ENCODE assay signal across 16 cellular contexts in the genomic region with DNA sequence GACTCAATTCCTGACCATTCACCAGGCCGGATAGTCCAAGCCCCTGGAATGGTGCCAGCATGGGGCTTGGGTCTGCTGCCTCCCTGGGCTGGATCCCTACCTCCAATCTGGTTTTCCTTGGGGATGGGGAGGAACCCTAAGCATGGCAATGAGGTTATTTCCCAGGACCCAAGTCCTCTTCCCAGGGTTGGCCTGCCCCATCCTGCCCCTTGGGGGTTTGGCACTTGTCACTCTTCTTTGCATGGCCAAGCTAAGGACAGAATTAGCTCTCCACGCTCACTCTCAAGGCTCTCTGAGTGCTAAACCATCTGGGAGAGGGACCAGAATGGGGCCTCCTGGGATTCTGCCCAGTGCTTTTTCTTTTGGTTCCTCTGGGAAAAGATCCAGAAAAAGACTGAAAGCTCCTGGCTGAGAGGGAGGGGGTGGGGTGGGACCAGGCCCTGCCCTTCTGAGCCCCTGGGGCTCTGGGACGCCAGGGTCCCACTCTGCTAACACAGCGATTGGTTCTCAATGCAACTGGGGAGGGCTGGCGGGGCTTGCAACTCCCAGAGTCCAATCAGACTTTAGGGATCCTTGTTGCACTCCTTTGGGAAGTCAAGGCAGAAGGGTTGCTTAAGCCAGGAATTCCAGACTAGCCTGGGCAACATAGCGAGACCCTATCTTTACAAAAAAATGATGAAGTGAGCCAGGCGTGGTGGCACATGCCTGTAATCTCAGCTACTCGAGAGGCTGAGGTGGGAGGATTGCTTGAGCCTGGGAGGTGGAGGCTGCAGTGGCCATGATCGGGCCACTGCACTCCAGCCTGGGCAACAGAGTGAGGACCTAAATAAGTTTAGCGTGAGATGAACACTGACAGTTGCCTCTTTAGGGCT. TPM values are rescaled to one million over a fixed set of nuclear protein-coding genes. Genes with fewer than 3 reads are reported as not detected.
DNase-seq lines count a peak whose midpoint lies in the region; ATAC-seq and TF ChIP-seq lines count a peak whose summit lies in the region.
"Had no signal": no experiment of that assay in that cellular context is flagged by ENCODE, and none has a peak within 500 bp of the region (broad histone marks: within the 10 kb centered on the region; RNA-seq: fewer than 3 reads in every experiment).

No MANE protein-coding gene starts in this region.

- no peak overlapping the region for H3K4me2 ChIP-seq in HCT116 (ENCODE audit: low read length)
- H3K4me2 ChIP-seq: BLaER1 had no signal

- H3K4me1 ChIP-seq in HCT116 (ENCODE audit: control insufficient read depth in 1 of 2, insufficient read depth in 2 of 2, low read length in 2 of 2), result peaks cover 0 to 14% of the 10 kb centered on the region in 2 experiments; a peak in 1 of 4 replicates
- H3K4me1 ChIP-seq in left lung, result no peaks in the 10 kb centered on the region
- H3K4me1 ChIP-seq in naive thymus-derived CD4-positive, alpha-beta T cell (ENCODE audit: control insufficient read depth in 2 of 2, insufficient read depth in 2 of 2, low read length in 2 of 2), result no peaks in the 10 kb centered on the region
- H3K4me1 ChIP-seq: colonic mucosa had no signal

- no peak for TF ChIP-seq POLR2A in HCT116 (IDR thresholded peaks at IDR 0.05; ENCODE audit: borderline replicate concordance, extremely low read depth, insufficient read depth, insufficient read length)

- intact Hi-C loops in HCT116 (cut with micrococcal nuclease) (no loop called here), left lung (cut with DNase I) (no loop called here)
- intact Hi-C loops in naive thymus-derived CD4-positive, alpha-beta T cell (cut with micrococcal nuclease), result no loop called here

- TF ChIP-seq RAD21 in HCT116 (IDR thresholded peaks at IDR 0.05; ENCODE audit: low read depth), result no peak

- H2AFZ ChIP-seq in HCT116 (ENCODE audit: low read depth, low read length, poor library complexity, severe bottlenecking), result no peak overlapping the region

- peaks cover 4 to 7% of the 10 kb centered on the region in 2 donors for H3K4me1 Mint-ChIP-seq in stimulated activated naive B cell treated with anti-CD40 and anti-IgM and Interleukin-4, amounts not matched to agents 10 μg/mL and 1 μg/mL and 100 μg/mL, for 72 hours
- no peaks in the 10 kb centered on the region for H3K4me1 Mint-ChIP-seq in naive thymus-derived CD4-positive, alpha-beta T cell

- no peaks in the 10 kb centered on the region for H4K20me1 ChIP-seq in HCT116 (ENCODE audit: insufficient read depth)
- H4K20me1 ChIP-seq: BLaER1 had no signal

- DNase-seq in HCT116 (ENCODE audit: low read depth, low spot score), result no peak
- DNase-seq in cerebellar cortex (ENCODE audit: low spot score), result peak; percentile 3
- peak in 1 of 2 donors; percentile 12 for DNase-seq in left lung
- DNase-seq in substantia nigra (lab: John Stamatoyannopoulos, UW), result peak in 27 of 49 donors; percentile 11 to 69 (median 36)
- DNase-seq in stimulated activated naive B cell treated with anti-CD40 and anti-IgM and Interleukin-4, amounts not matched to agents 10 μg/mL and 1 μg/mL and 100 μg/mL, for 72 hours, result no peak
- no peak for DNase-seq in activated CD4-positive, alpha-beta T cell treated with anti-CD3 and anti-CD28 coated beads for 1 hour
- DNase-seq in stimulated activated CD4-positive, alpha-beta T cell treated with anti-CD3 and anti-CD28 coated beads, Interleukin-1b, Interleukin-23, amount 100 ng/mL, for 48 hours, result no peak
- no peak for DNase-seq in naive thymus-derived CD4-positive, alpha-beta T cell
- DNase-seq: activated CD4-positive, CD25-positive, alpha-beta regulatory T cell; activated naive CD8-positive, alpha-beta T cell treated with anti-CD3 and anti-CD28 coated beads, Interleukin-2, amount 10 ng/mL, durations not matched to agents 7 days and 5 days; activated T-cell treated with anti-CD3 and anti-CD28 coated beads for 4 hours; colonic mucosa; DMS79; mesenchymal stem cell had no signal

- peaks cover 18 to 35% of the 10 kb centered on the region in 2 donors for H3K9me3 Mint-ChIP-seq in stimulated activated naive B cell treated with anti-CD40 and anti-IgM and Interleukin-4, amounts not matched to agents 10 μg/mL and 1 μg/mL and 100 μg/mL, for 72 hours
- H3K9me3 Mint-ChIP-seq in naive thymus-derived CD4-positive, alpha-beta T cell, result peaks cover 11 to 30% (median 21%) of the 10 kb centered on the region in 11 donors

- no peaks in the 10 kb centered on the region for H3K27me3 Mint-ChIP-seq in stimulated activated naive B cell treated with anti-CD40 and anti-IgM and Interleukin-4, amounts not matched to agents 10 μg/mL and 1 μg/mL and 100 μg/mL, for 72 hours
- no peaks in the 10 kb centered on the region for H3K27me3 Mint-ChIP-seq in naive thymus-derived CD4-positive, alpha-beta T cell
- H3K27me3 Mint-ChIP-seq: activated naive CD8-positive, alpha-beta T cell treated with anti-CD3 and anti-CD28 coated beads, Interleukin-2, amount 10 ng/mL, durations not matched to agents 7 days and 5 days had no signal

- CTCF ChIA-PET in HCT116 (lab: Charles Lee), result no interaction called here
- CTCF ChIA-PET in naive thymus-derived CD4-positive, alpha-beta T cell (lab: Charles Lee), result no interaction called here

- H3K4me3 ChIP-seq in HCT116 (replicated peaks in 1 of 2; ENCODE audit: low read depth in 1 of 2, low read length in 2 of 2) (no peak overlapping the region), left lung (no peak overlapping the region)
- no peak overlapping the region for H3K4me3 ChIP-seq in naive thymus-derived CD4-positive, alpha-beta T cell (ENCODE audit: low read length)
- H3K4me3 ChIP-seq: BLaER1, colonic mucosa had no signal

- H3K9me3 ChIP-seq in HCT116 (ENCODE audit: control insufficient read depth in 1 of 2, insufficient read depth in 1 of 2, low read depth in 1 of 2, low read length in 2 of 2) (peaks cover 0 to 10% of the 10 kb centered on the region in 2 experiments; a peak in 2 of 4 replicates), left lung (peaks cover 0 to 30% of the 10 kb centered on the region in 2 donors)
- peaks cover 0 to 32% (median 0%) of the 10 kb centered on the region in 3 experiments for H3K9me3 ChIP-seq in naive thymus-derived CD4-positive, alpha-beta T cell (ENCODE audit: control insufficient read depth in 2 of 3, low read length in 3 of 3)
- H3K9me3 ChIP-seq: colonic mucosa had no signal

- ATAC-seq in HCT116, result 0 out of 2 replicates have a peak, but pooled peaks have one; percentile 10
- peak; percentile 73 for ATAC-seq in left lung
- no peak for ATAC-seq in stimulated activated naive B cell treated with anti-CD40 and anti-IgM and Interleukin-4, amounts not matched to agents 10 μg/mL and 1 μg/mL and 100 μg/mL, for 72 hours (replicated peaks)
- no peak for ATAC-seq in naive thymus-derived CD4-positive, alpha-beta T cell

- TF ChIP-seq CTCF in HCT116 (IDR thresholded peaks at IDR 0.05 in 2 of 3, conservative IDR thresholded peaks at IDR 0.05 in 1 of 3; ENCODE audit: borderline replicate concordance in 1 of 3, insufficient read depth in 1 of 3, low read depth in 2 of 3, low read length in 2 of 3), result no peak
- TF ChIP-seq CTCF in left lung (IDR thresholded peaks at IDR 0.05), result no peak

- H3K9me2 ChIP-seq in HCT116 (ENCODE audit: insufficient read depth), result no peaks in the 10 kb centered on the region

- H3K27me3 ChIP-seq in HCT116 (ENCODE audit: insufficient read depth, low read length) (no peaks in the 10 kb centered on the region), left lung (no peaks in the 10 kb centered on the region)
- H3K27me3 ChIP-seq in naive thymus-derived CD4-positive, alpha-beta T cell (ENCODE audit: control insufficient read depth in 2 of 2, insufficient read depth in 2 of 2, low read length in 2 of 2), result no peaks in the 10 kb centered on the region
- H3K27me3 ChIP-seq: BLaER1, colonic mucosa had no signal

- H3K4me3 Mint-ChIP-seq in stimulated activated naive B cell treated with anti-CD40 and anti-IgM and Interleukin-4, amounts not matched to agents 10 μg/mL and 1 μg/mL and 100 μg/mL, for 72 hours, result no peak overlapping the region
- H3K4me3 Mint-ChIP-seq in naive thymus-derived CD4-positive, alpha-beta T cell, result no peak overlapping the region
- H3K4me3 Mint-ChIP-seq: activated naive CD8-positive, alpha-beta T cell treated with anti-CD3 and anti-CD28 coated beads, Interleukin-2, amount 10 ng/mL, durations not matched to agents 7 days and 5 days had no signal

- no peak overlapping the region for H3K9ac ChIP-seq in HCT116 (ENCODE audit: low read length)
- H3K9ac ChIP-seq: BLaER1 had no signal

- POLR2A ChIA-PET in HCT116 (lab: Charles Lee), result no interaction called here
- POLR2A ChIA-PET in naive thymus-derived CD4-positive, alpha-beta T cell (lab: Charles Lee), result no interaction called here

- RAD21 ChIA-PET in HCT116 (lab: Charles Lee; ENCODE audit: low non-redundant PET in 1 of 2, low total read pairs in 2 of 2, uncharacterized antibody in 2 of 2, unreplicated experiment in 2 of 2), result no interaction called here

- H3K36me3 Mint-ChIP-seq in stimulated activated naive B cell treated with anti-CD40 and anti-IgM and Interleukin-4, amounts not matched to agents 10 μg/mL and 1 μg/mL and 100 μg/mL, for 72 hours, result peaks cover 61 to 71% of the 10 kb centered on the region in 2 donors
- peaks cover 16 to 50% (median 45%) of the 10 kb centered on the region in 5 donors for H3K36me3 Mint-ChIP-seq in naive thymus-derived CD4-positive, alpha-beta T cell

- H3K27ac Mint-ChIP-seq in stimulated activated naive B cell treated with anti-CD40 and anti-IgM and Interleukin-4, amounts not matched to agents 10 μg/mL and 1 μg/mL and 100 μg/mL, for 72 hours, result no peak overlapping the region
- H3K27ac Mint-ChIP-seq in naive thymus-derived CD4-positive, alpha-beta T cell, result peak overlapping the region in 1 of 9 donors; percentile 12

- 0 out of 4 replicates have a peak, but pooled peaks cover 0 to 11% of the 10 kb centered on the region in 2 experiments for H3K36me3 ChIP-seq in HCT116 (ENCODE audit: control insufficient read depth in 1 of 2, insufficient read depth in 2 of 2, low read length in 2 of 2)
- H3K36me3 ChIP-seq in left lung, result peaks cover 0 to 27% of the 10 kb centered on the region in 2 donors
- peaks cover 0 to 33% (median under 1%) of the 10 kb centered on the region in 3 experiments for H3K36me3 ChIP-seq in naive thymus-derived CD4-positive, alpha-beta T cell (ENCODE audit: control insufficient read depth in 2 of 3, insufficient read depth in 3 of 3, low read length in 3 of 3)
- H3K36me3 ChIP-seq: colonic mucosa had no signal

- BruUV-seq in HCT116 (replicated peaks; lab: Mats Ljungman, UMichigan), result no TSS peak

- H3K27ac ChIP-seq in HCT116 (ENCODE audit: low read depth, low read length), result no peak overlapping the region
- no peak overlapping the region for H3K27ac ChIP-seq in left lung
- H3K27ac ChIP-seq in substantia nigra (ENCODE audit: low read depth, low read length, poor library complexity, severe bottlenecking), result no peak overlapping the region
- no peak overlapping the region for H3K27ac ChIP-seq in naive thymus-derived CD4-positive, alpha-beta T cell (ENCODE audit: low read depth, low read length)
- H3K27ac ChIP-seq: BLaER1, colonic mucosa had no signal

- H3K79me2 ChIP-seq in HCT116 (ENCODE audit: insufficient read depth, low read length), result no peaks in the 10 kb centered on the region

RNA-seq across cellular contexts. Expression of a gene that starts 52.7 kb away (rescaled TPM):
- 87.0 TPM for total RNA-seq in HCT116 (2021; ENCODE audit: unreplicated experiment)
- 91.6 and 92.2 TPM in 2 replicates for polyA plus RNA-seq in HCT116 (2012)
- 100 to 1,000 TPM in 1 of 2 donors, 10 to 100 TPM in 1; 53.6 to 120 TPM for total RNA-seq in left lung
- total RNA-seq in naive thymus-derived CD4-positive, alpha-beta T cell, result 100 to 1,000 TPM in 2 of 5 experiments, 10 to 100 TPM in 3; 60.2 to 115 (median 74.7) TPM
- polyA plus RNA-seq in naive thymus-derived CD4-positive, alpha-beta T cell, result 10 to 100 TPM; 39.9 to 44.9 TPM
- total RNA-seq: OCI-LY7 had no signal

Comparison
In these comparisons a context has a peak if more than half of its experiments do, and no peak if none do; other contexts are left out.
1. ATAC-seq: peak in HCT116 (single experiment) and left lung (single experiment); none in stimulated activated naive B cell treated with anti-CD40 and anti-IgM and Interleukin-4, amounts not matched to agents 10 μg/mL and 1 μg/mL and 100 μg/mL, for 72 hours (0 of 2) and naive thymus-derived CD4-positive, alpha-beta T cell (single experiment).
2. DNase-seq: peak in cerebellar cortex (single experiment) and substantia nigra (27 of 49); none in HCT116 (single experiment), stimulated activated naive B cell treated with anti-CD40 and anti-IgM and Interleukin-4, amounts not matched to agents 10 μg/mL and 1 μg/mL and 100 μg/mL, for 72 hours (single experiment), activated CD4-positive, alpha-beta T cell treated with anti-CD3 and anti-CD28 coated beads for 1 hour (single experiment), stimulated activated CD4-positive, alpha-beta T cell treated with anti-CD3 and anti-CD28 coated beads, Interleukin-1b, Interleukin-23, amount 100 ng/mL, for 48 hours (single experiment) and naive thymus-derived CD4-positive, alpha-beta T cell (0 of 9).